ENCODE assay signal across 11 cellular contexts in genomic region chr7:156034397-156034796, GRCh38.
DNase-seq lines count a peak whose midpoint lies in the region; ATAC-seq and TF ChIP-seq lines count a peak whose summit lies in the region.
"Had no signal": no experiment of that assay in that cellular context is flagged by ENCODE, and none has a peak within 500 bp of the region (broad histone marks: within the 10 kb centered on the region; RNA-seq: fewer than 3 reads in every experiment).

No MANE protein-coding gene starts in this region.

- no peak overlapping the region for H3K27ac ChIP-seq in upper lobe of right lung
- H3K27ac ChIP-seq in dorsolateral prefrontal cortex: no peak overlapping the region
- H3K27ac ChIP-seq: 22Rv1 had no signal

- H3K4me1 ChIP-seq in upper lobe of right lung: no peaks in the 10 kb centered on the region

- TF ChIP-seq CTCF in upper lobe of right lung (IDR thresholded peaks at IDR 0.05): no peak
- TF ChIP-seq CTCF in dorsolateral prefrontal cortex (IDR thresholded peaks at IDR 0.05 in 54 of 56, conservative IDR thresholded peaks at IDR 0.05 in 2 of 56; ENCODE audit: low read depth in 1 of 56, partially characterized antibody in 56 of 56): no peak

- H3K27me3 ChIP-seq in upper lobe of right lung (no peaks in the 10 kb centered on the region), dorsolateral prefrontal cortex (peaks cover 0 to 33% (median 14%) of the 10 kb centered on the region in 45 donors)

- intact Hi-C loops in upper lobe of right lung (cut with DNase I): no loop called here
- intact Hi-C loops in dorsolateral prefrontal cortex (cut with DNase I): no loop called here

- H3K9me3 ChIP-seq in upper lobe of right lung: peaks cover 6% of the 10 kb centered on the region

- H3K36me3 ChIP-seq in upper lobe of right lung: no peaks in the 10 kb centered on the region

- peak; percentile 83 for ATAC-seq in HG02885 (IDR thresholded peaks at IDR 0.05; ENCODE audit: poor library complexity, unreplicated experiment)
- ATAC-seq in upper lobe of right lung: peak; percentile 76
- no peak for ATAC-seq in GM21717 (IDR thresholded peaks at IDR 0.05; ENCODE audit: unreplicated experiment)

- peak; percentile 44 for DNase-seq in SIG-M5 treated with dmso at 0.1 percent for 504 hours (lab: John Stamatoyannopoulos, UW; ENCODE audit: unreplicated experiment)
- no peak for DNase-seq in SIG-M5 (lab: John Stamatoyannopoulos, UW)
- DNase-seq in NOMO-1 treated with dmso at 0.1 percent for 144 hours (lab: John Stamatoyannopoulos, UW; ENCODE audit: unreplicated experiment): peak; percentile 40
- DNase-seq in upper lobe of right lung: no peak
- DNase-seq in dorsolateral prefrontal cortex: no peak
- DNase-seq in HT-29 (ENCODE audit: low spot score): no peak
- DNase-seq: activated CD4-positive, alpha-beta T cell treated with anti-CD3 and anti-CD28 coated beads, Interleukin-2, amount 10 ng/mL, durations not matched to agents 7 days and 5 days; NCI-H1048 had no signal

- H3K4me3 ChIP-seq in upper lobe of right lung: no peak overlapping the region
- no peak overlapping the region for H3K4me3 ChIP-seq in dorsolateral prefrontal cortex

Comparison
In these comparisons a context has a peak if more than half of its experiments do, and no peak if none do; other contexts are left out.
1. DNase-seq: peak in SIG-M5 treated with dmso at 0.1 percent for 504 hours (single experiment) and NOMO-1 treated with dmso at 0.1 percent for 144 hours (single experiment); none in SIG-M5 (single experiment), upper lobe of right lung (single experiment), dorsolateral prefrontal cortex (0 of 10) and HT-29 (single experiment).